22 cellular contexts compared by ENCODE assay signal in genomic region chr6:145091827-145092164, GRCh38.
"Had no signal": no experiment of that assay in that cellular context is flagged by ENCODE, and none has a peak within 500 bp of the region (broad histone marks: within the 10 kb centered on the region; RNA-seq: fewer than 3 reads in every experiment).

No MANE protein-coding gene starts in this region.

- DNase-seq: IMR-90, Karpas-422, KG1, MG63, NCI-H1092, NCI-H1105 treated with DMSO at 0.1 percent for 48 hours, NCI-H1417 treated with DMSO at 0.1 percent for 48 hours, NCI-H146, NCI-H1694 treated with DMSO at 0.1 percent for 48 hours, NCI-H1930, NCI-H2081, NCI-H2171, NCI-H226, NCI-H446, NCI-H510A, NCI-H524 treated with DMSO at 0.1 percent for 48 hours, NCI-H774, SHP77, T-helper 1 cell had no signal

- ATAC-seq: SK-N-SH treated with all-trans-retinoic acid at 6 μM for 48 hours had no signal

- H3K9me3 ChIP-seq: MG63 had no signal

- H3K27ac ChIP-seq: HL-60, RWPE1 had no signal

- H3K4me3 ChIP-seq: MG63 had no signal

- H3K36me3 ChIP-seq: MG63 had no signal

- H3K27me3 ChIP-seq: MG63 had no signal
